22 cellular contexts compared by ENCODE assay signal in genomic region chr6:101224751-101225150, GRCh38.
"Had no signal": no experiment of that assay in that cellular context is flagged by ENCODE, and none has a peak within 500 bp of the region (broad histone marks: within the 10 kb centered on the region; RNA-seq: fewer than 3 reads in every experiment).

No MANE protein-coding gene starts in this region.

- H3K27ac Mint-ChIP-seq: naive B cell had no signal

- H3K27me3 Mint-ChIP-seq: naive B cell had no signal

- DNase-seq: dermis blood vessel endothelial cell; dorsolateral prefrontal cortex; effector CD4-positive, alpha-beta T cell; effector memory CD4-positive, alpha-beta T cell; erythroblast; esophagus squamous epithelium; foreskin fibroblast; foreskin melanocyte; heart left ventricle; hypothalamus; left cardiac atrium; left lung; left ventricle myocardium superior; lower lobe of right lung; mesendoderm; midbrain; naive B cell had no signal

- H3K4me3 Mint-ChIP-seq: naive B cell had no signal

- H3K27me3 ChIP-seq: dorsolateral prefrontal cortex, esophagus squamous epithelium, gastroesophageal sphincter, heart left ventricle, hepatocyte, left lung had no signal

- H3K36me3 ChIP-seq: esophagus squamous epithelium, gastroesophageal sphincter, heart left ventricle, left lung, lower lobe of right lung had no signal

- H3K4me1 Mint-ChIP-seq: naive B cell had no signal

- H3K4me1 ChIP-seq: esophagus squamous epithelium, gastroesophageal sphincter, heart left ventricle, left lung, lower lobe of right lung had no signal

- H3K9me3 ChIP-seq: gastroesophageal sphincter, lower lobe of right lung had no signal

- H3K4me3 ChIP-seq: coronary artery, dorsolateral prefrontal cortex, esophagus squamous epithelium, gastroesophageal sphincter, heart left ventricle, hepatocyte, left lung, lower lobe of right lung had no signal

- H3K27ac ChIP-seq: coronary artery, dorsolateral prefrontal cortex, epithelial cell of prostate, esophagus squamous epithelium, gastroesophageal sphincter, heart left ventricle, hepatocyte, left lung, lower lobe of right lung had no signal

- ATAC-seq: esophagus mucosa, gastroesophageal sphincter, heart left ventricle, left cardiac atrium, left lung, left ventricle myocardium superior, lower lobe of right lung had no signal
